ENCODE assay signal across 8 cellular contexts in genomic region chr1:15757575-15758401, GRCh38. TPM values are rescaled to one million over a fixed set of nuclear protein-coding genes. Genes with fewer than 3 reads are reported as not detected.
A peak's percentile ranks its signal among the peaks of the same experiment; 100 is the strongest.
DNase-seq lines count a peak whose midpoint lies in the region; ATAC-seq, FAIRE-seq and TF ChIP-seq lines count a peak whose summit lies in the region.

No MANE protein-coding gene starts in this region.

- 7 to 12% methylated on average over 14 to 22 of the region's 28 CpGs for WGBS in mesodermal cell (ENCODE audit: insufficient coverage in 2 of 2), 2 experiments

- H3K27ac ChIP-seq in colonic mucosa (peak overlapping the region; percentile 76), mesodermal cell (ENCODE audit: low read depth, low read length, severe bottlenecking) (no peak overlapping the region), uterus (peak overlapping the region; percentile 78 to 86)

- peak; percentile 37 for DNase-seq in Right ventricle myocardium inferior (ENCODE audit: missing footprints)
- DNase-seq in Right ventricle myocardium superior = no peak
- DNase-seq in colonic mucosa = peak; percentile 69
- no peak for DNase-seq in uterus
- DNase-seq in foreskin melanocyte = no peak
- DNase-seq in NCI-H2171 (lab: John Stamatoyannopoulos, UW) = no peak
- no peak for DNase-seq in D721Med (ENCODE audit: insufficient read length, low spot score)

- H3K9me3 ChIP-seq in colonic mucosa = no peaks in the 10 kb centered on the region
- H3K9me3 ChIP-seq in mesodermal cell (ENCODE audit: control insufficient read depth, low read length) = no peaks in the 10 kb centered on the region
- H3K9me3 ChIP-seq in uterus = no peaks in the 10 kb centered on the region

- intact Hi-C loops in Right ventricle myocardium inferior (cut with DNase I) (no loop called here), Right ventricle myocardium superior (cut with DNase I) (no loop called here), colonic mucosa (cut with DNase I) (no loop called here), uterus (cut with DNase I; ENCODE audit: low total_unique reads) (no loop called here)

- no peaks in the 10 kb centered on the region for H3K4me1 ChIP-seq in colonic mucosa
- peaks cover 30% of the 10 kb centered on the region for H3K4me1 ChIP-seq in mesodermal cell (ENCODE audit: control insufficient read depth, insufficient read depth, low read length, poor library complexity, severe bottlenecking)
- peaks cover 0 to 4% of the 10 kb centered on the region in 2 donors for H3K4me1 ChIP-seq in uterus

- ATAC-seq in Right ventricle myocardium inferior (no peak), Right ventricle myocardium superior (ENCODE audit: poor library complexity) (no peak)

- H3K36me3 ChIP-seq in colonic mucosa (no peaks in the 10 kb centered on the region), mesodermal cell (ENCODE audit: control insufficient read depth, insufficient read depth, low read length) (peaks cover 9% of the 10 kb centered on the region), uterus (no peaks in the 10 kb centered on the region)

- TF ChIP-seq CTCF in colonic mucosa (IDR thresholded peaks at IDR 0.05) (no peak), uterus (IDR thresholded peaks at IDR 0.05) (no peak), D721Med (IDR thresholded peaks at IDR 0.05; ENCODE audit: insufficient read depth, missing control alignments) (no peak)

- peak overlapping the region; percentile 79 to 86 for H3K9ac ChIP-seq in colonic mucosa (ENCODE audit: low read depth in 2 of 2, low read length in 2 of 2)

- H3K4me3 ChIP-seq in colonic mucosa = peak overlapping the region; percentile 65
- peak overlapping the region; percentile 88 for H3K4me3 ChIP-seq in mesodermal cell (ENCODE audit: extremely low read depth, insufficient read depth, low read length, poor library complexity, severe bottlenecking)
- peak overlapping the region; percentile 46 to 88 for H3K4me3 ChIP-seq in uterus

- TF ChIP-seq POLR2A in uterus (IDR thresholded peaks at IDR 0.05) = no peak

- no peak for FAIRE-seq in D721Med (lab: Jason Lieb, UNC)

- H3K27me3 ChIP-seq in colonic mucosa = no peaks in the 10 kb centered on the region
- H3K27me3 ChIP-seq in uterus = no peaks in the 10 kb centered on the region

RNA-seq across cellular contexts. Expression of gene FBLIM1, which starts 0.8 kb away (rescaled TPM):
- total RNA-seq in Right ventricle myocardium inferior (97.6 TPM), Right ventricle myocardium superior (99.1 TPM), colonic mucosa (100 to 1,000 TPM; 167 to 213 TPM), uterus (10 to 100 TPM; 12.9 to 96.9 (median 74.3) TPM)
- 81.1 TPM for polyA plus RNA-seq in mesodermal cell (2013, experiment 1 of 2)
- 60.5 TPM for polyA plus RNA-seq in mesodermal cell (2013, experiment 2 of 2)

RNA-seq across cellular contexts. Expression of gene TMEM82, which starts 15.5 kb away (rescaled TPM):
- not detected for total RNA-seq in Right ventricle myocardium inferior
- not detected for total RNA-seq in Right ventricle myocardium superior
- total RNA-seq in colonic mucosa = 10 to 100 TPM; 11.5 to 17.0 TPM
- not detected for polyA plus RNA-seq in mesodermal cell (2013, experiment 1 of 2)
- polyA plus RNA-seq in mesodermal cell (2013, experiment 2 of 2) = not detected
- total RNA-seq in uterus = not detected

RNA-seq across cellular contexts. Expression of gene SLC25A34, which starts 21.7 kb away (rescaled TPM):
- 57.2 TPM for total RNA-seq in Right ventricle myocardium inferior
- total RNA-seq in Right ventricle myocardium superior = 54.3 TPM
- total RNA-seq in colonic mucosa = 10 to 100 TPM in 1 of 2 donors, 1 to 10 TPM in 1; 3.2 to 16.0 TPM
- polyA plus RNA-seq in mesodermal cell (2013, experiment 1 of 2) = 1.7 TPM
- polyA plus RNA-seq in mesodermal cell (2013, experiment 2 of 2) = 2.1 TPM
- total RNA-seq in uterus = 1 to 10 TPM in 2 of 4 donors, under 1 TPM in 1, not detected in 1; 0.29 to 2.1 (median 1.6) TPM

RNA-seq across cellular contexts. Expression of gene UQCRHL, which starts 49.7 kb away (rescaled TPM):
- total RNA-seq in Right ventricle myocardium inferior (6.2 TPM), Right ventricle myocardium superior (6.1 TPM), colonic mucosa (1 to 10 TPM; 2.4 to 3.2 TPM), uterus (1 to 10 TPM in 2 of 4 donors, under 1 TPM in 1, not detected in 1; 0.59 to 1.9 (median 1.0) TPM)
- 4.8 TPM for polyA plus RNA-seq in mesodermal cell (2013, experiment 1 of 2)
- 5.2 TPM for polyA plus RNA-seq in mesodermal cell (2013, experiment 2 of 2)

Comparison
In these comparisons a context has a peak if more than half of its experiments do, and no peak if none do; other contexts are left out.
1. DNase-seq: peak in Right ventricle myocardium inferior (single experiment) and colonic mucosa (single experiment); none in Right ventricle myocardium superior (single experiment), uterus (0 of 2), foreskin melanocyte (single experiment), NCI-H2171 (single experiment) and D721Med (single experiment).
2. RNA of gene TMEM82, which starts 15.5 kb away (total RNA-seq): 11.5 to 17.0 TPM in colonic mucosa; not detected in Right ventricle myocardium inferior (single experiment), not detected in Right ventricle myocardium superior (single experiment) and not detected in uterus; every median in the first group is over 10 times any median in the second.
3. Peak in every context shown above with its lines, with median percentiles within 50 percentile points of each other: H3K4me3 ChIP-seq.